ENCODE assay signal across 3 cellular contexts in the genomic region with DNA sequence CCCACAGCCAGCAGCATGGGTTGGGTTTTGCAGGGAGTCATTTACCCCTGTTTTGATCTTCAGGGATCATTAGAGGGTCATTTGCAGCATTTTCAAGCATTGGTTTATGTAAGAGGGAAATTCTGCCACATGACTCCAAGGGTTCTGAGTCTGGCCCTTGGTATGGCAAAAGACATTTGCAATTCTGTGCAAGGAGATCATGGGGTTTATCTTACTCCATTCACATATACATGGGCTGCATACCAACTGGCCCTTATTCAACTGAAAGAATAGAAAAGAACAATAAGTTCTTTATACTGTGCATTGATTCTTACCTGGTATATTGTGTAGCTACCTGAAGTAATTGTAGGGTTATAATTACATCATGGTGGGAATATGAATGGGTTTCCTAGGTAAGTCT.
TF ChIP-seq lines count a peak whose summit lies in the region.

No MANE protein-coding gene starts in this region.

TF ChIP-seq in GM23338, 12 proteins besides CTCF, POLR2A, EP300 and RAD21 (continued from another document and continues in another):
- TF ChIP-seq REST (IDR thresholded peaks at IDR 0.05; ENCODE audit: unreplicated experiment) (no peak), NANOG (IDR thresholded peaks at IDR 0.05; ENCODE audit: borderline replicate concordance) (no peak)

TF ChIP-seq in WTC11, 78 proteins besides CTCF, POLR2A, EP300 and RAD21 (continued from another document):
- TF ChIP-seq HMGXB4 (CRISPR knock-in tag; IDR thresholded peaks at IDR 0.05), result no peak
- TF ChIP-seq ESRRA (CRISPR knock-in tag; IDR thresholded peaks at IDR 0.05; ENCODE audit: borderline replicate concordance), result no peak
- no peak for TF ChIP-seq ZNF416 (CRISPR knock-in tag; IDR thresholded peaks at IDR 0.05)
- TF ChIP-seq USF1 (CRISPR knock-in tag; IDR thresholded peaks at IDR 0.05), result no peak
- TF ChIP-seq, protein P1, sequence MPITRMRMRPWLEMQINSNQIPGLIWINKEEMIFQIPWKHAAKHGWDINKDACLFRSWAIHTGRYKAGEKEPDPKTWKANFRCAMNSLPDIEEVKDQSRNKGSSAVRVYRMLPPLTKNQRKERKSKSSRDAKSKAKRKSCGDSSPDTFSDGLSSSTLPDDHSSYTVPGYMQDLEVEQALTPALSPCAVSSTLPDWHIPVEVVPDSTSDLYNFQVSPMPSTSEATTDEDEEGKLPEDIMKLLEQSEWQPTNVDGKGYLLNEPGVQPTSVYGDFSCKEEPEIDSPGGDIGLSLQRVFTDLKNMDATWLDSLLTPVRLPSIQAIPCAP (CRISPR knock-in tag; IDR thresholded peaks at IDR 0.05), result no peak
- TF ChIP-seq, protein P2, sequence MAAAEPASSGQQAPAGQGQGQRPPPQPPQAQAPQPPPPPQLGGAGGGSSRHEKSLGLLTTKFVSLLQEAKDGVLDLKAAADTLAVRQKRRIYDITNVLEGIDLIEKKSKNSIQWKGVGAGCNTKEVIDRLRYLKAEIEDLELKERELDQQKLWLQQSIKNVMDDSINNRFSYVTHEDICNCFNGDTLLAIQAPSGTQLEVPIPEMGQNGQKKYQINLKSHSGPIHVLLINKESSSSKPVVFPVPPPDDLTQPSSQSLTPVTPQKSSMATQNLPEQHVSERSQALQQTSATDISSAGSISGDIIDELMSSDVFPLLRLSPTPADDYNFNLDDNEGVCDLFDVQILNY (CRISPR knock-in tag; IDR thresholded peaks at IDR 0.05), result no peak
- TF ChIP-seq, protein P3, sequence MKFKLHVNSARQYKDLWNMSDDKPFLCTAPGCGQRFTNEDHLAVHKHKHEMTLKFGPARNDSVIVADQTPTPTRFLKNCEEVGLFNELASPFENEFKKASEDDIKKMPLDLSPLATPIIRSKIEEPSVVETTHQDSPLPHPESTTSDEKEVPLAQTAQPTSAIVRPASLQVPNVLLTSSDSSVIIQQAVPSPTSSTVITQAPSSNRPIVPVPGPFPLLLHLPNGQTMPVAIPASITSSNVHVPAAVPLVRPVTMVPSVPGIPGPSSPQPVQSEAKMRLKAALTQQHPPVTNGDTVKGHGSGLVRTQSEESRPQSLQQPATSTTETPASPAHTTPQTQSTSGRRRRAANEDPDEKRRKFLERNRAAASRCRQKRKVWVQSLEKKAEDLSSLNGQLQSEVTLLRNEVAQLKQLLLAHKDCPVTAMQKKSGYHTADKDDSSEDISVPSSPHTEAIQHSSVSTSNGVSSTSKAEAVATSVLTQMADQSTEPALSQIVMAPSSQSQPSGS (CRISPR knock-in tag; IDR thresholded peaks at IDR 0.05; ENCODE audit: borderline replicate concordance, low read depth), result no peak

TF ChIP-seq in HEK293T, 16 proteins besides CTCF, POLR2A, EP300 and RAD21 (continued from another document):
- no peak for TF ChIP-seq PKNOX1 (IDR thresholded peaks at IDR 0.05)
- no peak for TF ChIP-seq CTBP1 (IDR thresholded peaks at IDR 0.05; ENCODE audit: borderline replicate concordance)
- TF ChIP-seq FOXA1 (IDR thresholded peaks at IDR 0.05), result no peak
- no peak for TF ChIP-seq BHLHE40 (IDR thresholded peaks at IDR 0.05; ENCODE audit: borderline replicate concordance)
